ENCODE assay signal across 9 cellular contexts in the genomic region with DNA sequence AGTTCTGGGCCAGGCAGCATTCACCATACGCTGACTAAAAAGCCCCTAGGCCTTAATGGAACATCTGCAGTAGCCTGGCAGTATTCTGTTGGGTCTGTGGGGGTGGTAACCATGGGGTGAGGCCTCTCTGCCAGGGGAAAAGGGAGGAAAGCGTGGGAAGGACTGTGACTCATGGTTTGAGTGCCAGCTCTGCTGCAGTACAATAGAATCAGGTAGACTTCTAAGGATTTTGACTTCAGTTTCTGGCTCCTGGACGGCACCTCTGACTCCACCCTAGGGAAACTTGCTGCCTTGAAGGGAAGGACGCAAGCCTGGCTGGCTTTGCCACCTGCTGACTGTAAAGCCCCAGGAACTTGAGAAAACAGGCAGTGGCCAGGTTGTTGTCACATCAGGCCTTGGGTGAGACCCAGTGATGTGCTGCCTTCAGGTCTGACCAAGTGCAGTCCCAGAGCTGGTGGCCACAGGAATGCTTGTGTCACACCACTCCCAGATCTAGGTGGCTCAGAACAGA.
A peak's percentile ranks its signal among the peaks of the same experiment; 100 is the strongest.
DNase-seq lines count a peak whose midpoint lies in the region; ATAC-seq, FAIRE-seq and TF ChIP-seq lines count a peak whose summit lies in the region.
"Had no signal": no experiment of that assay in that cellular context is flagged by ENCODE, and none has a peak within 500 bp of the region (broad histone marks: within the 10 kb centered on the region; RNA-seq: fewer than 3 reads in every experiment).

No MANE protein-coding gene starts in this region.

- TF ChIP-seq CTCF in PC-9 (conservative IDR thresholded peaks at IDR 0.05) (no peak), endothelial cell of umbilical vein (IDR thresholded peaks at IDR 0.05; ENCODE audit: extremely low read depth in 1 of 2, insufficient read depth in 1 of 2, low read depth in 1 of 2, low read length in 2 of 2) (no peak), vagina (IDR thresholded peaks at IDR 0.05) (no peak)

- H3K4me3 ChIP-seq in PC-9 (no peak overlapping the region), endothelial cell of umbilical vein (replicated peaks in 1 of 3; ENCODE audit: insufficient read depth in 1 of 3, low read depth in 1 of 3, low read length in 3 of 3) (no peak overlapping the region), vagina (no peak overlapping the region)

- H3K9me3 ChIP-seq in PC-9 (ENCODE audit: insufficient read depth, low read depth): no peaks in the 10 kb centered on the region
- no peaks in the 10 kb centered on the region for H3K9me3 ChIP-seq in endothelial cell of umbilical vein (replicated peaks; ENCODE audit: control insufficient read depth, insufficient read depth, low read length)
- H3K9me3 ChIP-seq in vagina: no peaks in the 10 kb centered on the region

- no peak for TF ChIP-seq POLR2A in endothelial cell of umbilical vein (IDR thresholded peaks at IDR 0.05; ENCODE audit: low read depth, low read length)
- TF ChIP-seq POLR2A in vagina (IDR thresholded peaks at IDR 0.05): no peak

- H3K27ac ChIP-seq in PC-9 (peak overlapping the region; percentile 89), endothelial cell of umbilical vein (ENCODE audit: insufficient read depth, low read depth, low read length) (peak overlapping the region; percentile 60), vagina (no peak overlapping the region)

- DNase-seq in PC-9: peak; percentile 93 to 96
- DNase-seq in endothelial cell of umbilical vein (ENCODE audit: low read depth, low spot score): peak; percentile 88
- DNase-seq in stimulated activated CD4-positive, alpha-beta T cell treated with anti-CD3 and anti-CD28 coated beads, Interleukin-4, amount 100 ng/mL, for 1 hour: peak; percentile 11
- DNase-seq in central memory CD4-positive, alpha-beta T cell: no peak
- no peak for DNase-seq in C1 segment of cervical spinal cord (lab: John Stamatoyannopoulos, UW)
- DNase-seq in vagina (ENCODE audit: extremely low spot score in 2 of 2): no peak
- DNase-seq: retina had no signal

- H3K27me3 ChIP-seq in PC-9 (ENCODE audit: insufficient read depth, low read depth) (no peaks in the 10 kb centered on the region), endothelial cell of umbilical vein (ENCODE audit: control insufficient read depth in 2 of 2, insufficient read depth in 2 of 2, low read length in 2 of 2) (no peaks in the 10 kb centered on the region), vagina (no peaks in the 10 kb centered on the region)

- H3K4me2 ChIP-seq in PC-9 (peak overlapping the region; percentile 53), endothelial cell of umbilical vein (ENCODE audit: insufficient read depth, low read length) (no peak overlapping the region)

- H3K36me3 ChIP-seq in PC-9 (ENCODE audit: low read depth) (no peaks in the 10 kb centered on the region), endothelial cell of umbilical vein (ENCODE audit: control insufficient read depth in 2 of 2, extremely low read depth in 1 of 2, insufficient read depth in 2 of 2, low read length in 2 of 2) (no peaks in the 10 kb centered on the region), vagina (no peaks in the 10 kb centered on the region)

- intact Hi-C loops in PC-9 (cut with micrococcal nuclease; ENCODE audit: unreplicated experiment): loop anchor here (1.0 to 10.0 kb wide), 11 partner anchors 46 to 943 kb away; partner anchors contain the start of gene MBNL1
- intact Hi-C loops in endothelial cell of umbilical vein (cut with micrococcal nuclease): loop anchor here (1.0 to 2.0 kb wide), 2 partner anchors 96 to 157 kb away; no protein-coding TSS in a partner anchor
- intact Hi-C loops in vagina (cut with DNase I): no loop called here

- no peak overlapping the region for H3K9ac ChIP-seq in endothelial cell of umbilical vein (replicated peaks; ENCODE audit: extremely low read depth, insufficient read depth, low read length)

- POLR2A ChIA-PET in PC-9 (lab: Charles Lee; ENCODE audit: unreplicated experiment) (interaction anchor here (0.5 to 0.6 kb wide), 2 partner anchors 264 to 549 kb away, joined by 8 to 10 read pairs; no protein-coding TSS in a partner anchor), endothelial cell of umbilical vein (lab: Charles Lee) (no interaction called here)

- no peaks in the 10 kb centered on the region for H4K20me1 ChIP-seq in PC-9 (ENCODE audit: insufficient read depth)
- no peaks in the 10 kb centered on the region for H4K20me1 ChIP-seq in endothelial cell of umbilical vein (replicated peaks; ENCODE audit: control insufficient read depth, extremely low read depth, insufficient read depth, low read length)

- H3K9me2 ChIP-seq in PC-9 (ENCODE audit: insufficient read depth): no peaks in the 10 kb centered on the region

- H2AFZ ChIP-seq in PC-9: peak overlapping the region; percentile 6; the same call in 1 of the 2 replicates
- peak overlapping the region; percentile 90 for H2AFZ ChIP-seq in endothelial cell of umbilical vein (ENCODE audit: low read depth, low read length)

- H3F3A ChIP-seq in PC-9 (ENCODE audit: insufficient read depth, low read depth): peaks cover 25% of the 10 kb centered on the region

- H3K79me2 ChIP-seq in PC-9 (ENCODE audit: low read depth) (no peaks in the 10 kb centered on the region), endothelial cell of umbilical vein (ENCODE audit: control insufficient read depth, insufficient read depth, low read length) (no peaks in the 10 kb centered on the region)

- dilution Hi-C loops in endothelial cell of umbilical vein (cut with MboI; ENCODE audit: extremely low pct_ligation_motif_present, low sequenced_read_pairs): no loop called here

- ATAC-seq in GM21717 (IDR thresholded peaks at IDR 0.05; ENCODE audit: unreplicated experiment) (peak; percentile 78), GM21825 (IDR thresholded peaks at IDR 0.05; ENCODE audit: unreplicated experiment) (no peak)

- H3K4me1 ChIP-seq in PC-9 (replicated peaks; ENCODE audit: insufficient read depth) (peaks cover 48% of the 10 kb centered on the region), endothelial cell of umbilical vein (ENCODE audit: control insufficient read depth, extremely low read depth, insufficient read depth, low read length) (peaks cover 44% of the 10 kb centered on the region), vagina (peaks cover 5% of the 10 kb centered on the region)

- BruUV-seq in PC-9 (replicated peaks; lab: Mats Ljungman, UMichigan): no TSS peak
- BruUV-seq in endothelial cell of umbilical vein (replicated peaks; lab: Mats Ljungman, UMichigan): no TSS peak

- no peaks in the 10 kb centered on the region for H3K9me1 ChIP-seq in endothelial cell of umbilical vein (replicated peaks; ENCODE audit: control insufficient read depth, extremely low read depth, insufficient read depth, low read length)

- FAIRE-seq in endothelial cell of umbilical vein (lab: Jason Lieb, UNC): peak; percentile 58

- CTCF ChIA-PET in PC-9 (lab: Charles Lee): interaction anchor here (0.7 kb wide), 1 partner anchor 417 kb away, joined by 5 read pairs; no protein-coding TSS in a partner anchor
- CTCF ChIA-PET in endothelial cell of umbilical vein (lab: Charles Lee): interaction anchor here (1.2 kb wide), 1 partner anchor 450 kb away, joined by 3 read pairs; no protein-coding TSS in a partner anchor

TF ChIP-seq in endothelial cell of umbilical vein, 7 proteins besides CTCF, POLR2A, EP300 and RAD21:
- TF ChIP-seq EZH2 (IDR thresholded peaks at IDR 0.05; ENCODE audit: borderline replicate concordance, low read depth, low read length, severe bottlenecking) (no peak), JUN (IDR thresholded peaks at IDR 0.05; ENCODE audit: borderline replicate concordance, insufficient read depth, insufficient read length, low read depth) (peak; percentile 47), FOS (IDR thresholded peaks at IDR 0.05; ENCODE audit: borderline replicate concordance, insufficient read depth, low read length) (peak; percentile 36)

Comparison
In these comparisons a context has a peak if more than half of its experiments do, and no peak if none do; other contexts are left out.
1. DNase-seq: peak in PC-9 (2 of 2), endothelial cell of umbilical vein (single experiment) and stimulated activated CD4-positive, alpha-beta T cell treated with anti-CD3 and anti-CD28 coated beads, Interleukin-4, amount 100 ng/mL, for 1 hour (single experiment); none in central memory CD4-positive, alpha-beta T cell (single experiment), C1 segment of cervical spinal cord (0 of 14) and vagina (0 of 2).